21 cellular contexts compared by ENCODE assay signal in the genomic region with DNA sequence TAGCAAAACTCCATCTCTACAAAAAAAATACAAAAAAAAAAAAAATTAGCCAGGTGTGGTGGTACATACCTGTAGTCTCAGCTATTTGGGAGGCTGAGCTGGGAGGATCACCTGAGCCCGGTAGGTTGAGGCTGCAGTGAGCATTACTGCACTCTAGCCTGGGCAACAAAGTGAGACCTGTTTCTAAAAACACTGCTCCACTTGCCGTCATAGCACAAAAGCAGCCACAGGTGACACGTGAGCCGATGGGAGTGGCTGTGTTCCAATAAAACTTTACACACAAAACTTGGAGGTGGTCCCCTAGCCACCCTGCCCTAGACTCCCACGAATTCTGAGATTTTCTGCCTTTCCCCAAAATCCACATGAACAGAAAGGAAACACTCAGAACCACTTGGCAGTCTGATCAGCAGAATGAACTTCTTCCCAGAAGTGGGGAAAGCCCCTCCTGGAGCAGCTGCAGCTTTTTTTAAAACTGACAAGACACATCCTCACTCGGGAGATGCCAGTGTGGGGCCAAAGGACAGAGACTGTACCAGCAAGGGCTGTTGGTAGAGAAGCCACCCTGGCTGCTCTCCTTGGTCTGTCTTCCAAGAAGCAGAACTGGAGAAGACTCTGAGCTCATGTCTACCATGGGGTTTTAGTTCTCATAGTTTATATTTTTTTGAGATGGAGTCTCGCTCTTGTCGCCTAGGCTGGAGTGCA. TPM values are rescaled to one million over a fixed set of nuclear protein-coding genes. Genes with fewer than 3 reads are reported as not detected.
"Had no signal": no experiment of that assay in that cellular context is flagged by ENCODE, and none has a peak within 500 bp of the region (broad histone marks: within the 10 kb centered on the region; RNA-seq: fewer than 3 reads in every experiment).

No MANE protein-coding gene starts in this region.

- H3K27me3 ChIP-seq: thyroid gland had no signal

- H3K36me3 ChIP-seq: thyroid gland had no signal

- DNase-seq: activated CD4-positive, alpha-beta T cell treated with anti-CD3 and anti-CD28 coated beads, Interleukin-2, amount 50 U/mL, for 1 hour; activated CD8-positive, alpha-beta memory T cell treated with anti-CD3 and anti-CD28 coated beads for 24 hours; activated naive CD4-positive, alpha-beta T cell; activated naive CD8-positive, alpha-beta T cell treated with anti-CD3 and anti-CD28 coated beads, Interleukin-2, amount 10 ng/mL, durations not matched to agents 7 days and 5 days; anterior cingulate cortex; cerebellar nuclear complex; dermis blood vessel endothelial cell; hypothalamus; kidney; natural killer cell; nucleus accumbens; stimulated activated CD4-positive, alpha-beta T cell treated with anti-CD3 and anti-CD28 coated beads, Interleukin-12 subunit alpha, Interleukin-12 subunit beta, amount 100 ng/mL, for 4 hours; stimulated activated CD4-positive, alpha-beta T cell treated with anti-CD3 and anti-CD28 coated beads, Interleukin-2, amount 100 ng/mL, for 24 hours; thyroid gland had no signal

- ATAC-seq: activated CD4-positive, CD25-positive, alpha-beta regulatory T cell treated with anti-CD3 and anti-CD28 coated beads, Interleukin-2, amount 50 U/mL, for 24 hours; natural killer cell; sciatic nerve; stimulated activated effector memory CD8-positive, alpha-beta T cell treated with anti-CD3 and anti-CD28 coated beads, Interleukin-12 subunit alpha, Interleukin-12 subunit beta, amount 100 ng/mL, for 72 hours had no signal

- H3K9me3 ChIP-seq: thyroid gland had no signal

- H3K27ac ChIP-seq: SK-N-MC, thyroid gland had no signal

- H3K27me3 Mint-ChIP-seq: activated naive CD8-positive, alpha-beta T cell treated with anti-CD3 and anti-CD28 coated beads, Interleukin-2, amount 10 ng/mL, durations not matched to agents 7 days and 5 days; progenitor cell of endocrine pancreas had no signal

- H3K9me3 Mint-ChIP-seq: activated naive CD8-positive, alpha-beta T cell treated with anti-CD3 and anti-CD28 coated beads, Interleukin-2, amount 10 ng/mL, durations not matched to agents 7 days and 5 days; mesothelial cell of epicardium; natural killer cell; stimulated activated effector memory CD8-positive, alpha-beta T cell treated with anti-CD3 and anti-CD28 coated beads, Interleukin-12 subunit alpha, Interleukin-12 subunit beta, amount 100 ng/mL, for 72 hours had no signal

- H3K36me3 Mint-ChIP-seq: natural killer cell had no signal

- H3K4me3 ChIP-seq: SK-N-MC, thyroid gland had no signal

- H3K27ac Mint-ChIP-seq: activated naive CD8-positive, alpha-beta T cell treated with anti-CD3 and anti-CD28 coated beads, Interleukin-2, amount 10 ng/mL, durations not matched to agents 7 days and 5 days; mesothelial cell of epicardium; natural killer cell; progenitor cell of endocrine pancreas; stimulated activated effector memory CD8-positive, alpha-beta T cell treated with anti-CD3 and anti-CD28 coated beads, Interleukin-12 subunit alpha, Interleukin-12 subunit beta, amount 100 ng/mL, for 72 hours had no signal

- H3K4me3 Mint-ChIP-seq: activated naive CD8-positive, alpha-beta T cell treated with anti-CD3 and anti-CD28 coated beads, Interleukin-2, amount 10 ng/mL, durations not matched to agents 7 days and 5 days; mesothelial cell of epicardium; natural killer cell; stimulated activated effector memory CD8-positive, alpha-beta T cell treated with anti-CD3 and anti-CD28 coated beads, Interleukin-12 subunit alpha, Interleukin-12 subunit beta, amount 100 ng/mL, for 72 hours had no signal

RNA-seq across cellular contexts. Expression of gene TMEM82, which starts 34.9 kb away (rescaled TPM):
- total RNA-seq: activated naive CD8-positive, alpha-beta T cell treated with anti-CD3 and anti-CD28 coated beads, Interleukin-2, amount 10 ng/mL, durations not matched to agents 7 days and 5 days; dermis blood vessel endothelial cell; epithelial cell of proximal tubule; mesothelial cell of epicardium; natural killer cell; sciatic nerve; thyroid gland had no signal
